Comparison of ENCODE assay signal across 16 cellular contexts in genomic region chr17:78396436-78397335, GRCh38.
DNase-seq lines count a peak whose midpoint lies in the region; ATAC-seq and TF ChIP-seq lines count a peak whose summit lies in the region.
"Had no signal": no experiment of that assay in that cellular context is flagged by ENCODE, and none has a peak within 500 bp of the region (broad histone marks: within the 10 kb centered on the region; RNA-seq: fewer than 3 reads in every experiment).

No MANE protein-coding gene starts in this region.

- no peaks in the 10 kb centered on the region for H3K27me3 Mint-ChIP-seq in stimulated activated memory B cell treated with anti-CD40 and anti-IgM and Interleukin-4, amounts not matched to agents 10 μg/mL and 1 μg/mL and 100 μg/mL, for 72 hours
- H3K27me3 Mint-ChIP-seq: activated CD4-positive, alpha-beta memory T cell treated with anti-CD3 and anti-CD28 coated beads for 36 hours; activated naive CD4-positive, alpha-beta T cell treated with anti-CD3 and anti-CD28 coated beads, Interleukin-2, amount 10 ng/mL, durations not matched to agents 7 days and 5 days; dendritic cell treated with granulocyte-macrophage colony-stimulating factor and Interleukin-4, amounts not matched to agents 40 ng/mL and 50 ng/mL, for 4 days; memory B cell had no signal

- peaks cover 40% of the 10 kb centered on the region for H3K4me1 Mint-ChIP-seq in stimulated activated memory B cell treated with anti-CD40 and anti-IgM and Interleukin-4, amounts not matched to agents 10 μg/mL and 1 μg/mL and 100 μg/mL, for 72 hours

- H3K4me3 Mint-ChIP-seq in stimulated activated memory B cell treated with anti-CD40 and anti-IgM and Interleukin-4, amounts not matched to agents 10 μg/mL and 1 μg/mL and 100 μg/mL, for 72 hours = no peak overlapping the region
- H3K4me3 Mint-ChIP-seq: activated CD4-positive, alpha-beta memory T cell treated with anti-CD3 and anti-CD28 coated beads for 36 hours; activated naive CD4-positive, alpha-beta T cell treated with anti-CD3 and anti-CD28 coated beads, Interleukin-2, amount 10 ng/mL, durations not matched to agents 7 days and 5 days; dendritic cell treated with granulocyte-macrophage colony-stimulating factor and Interleukin-4, amounts not matched to agents 40 ng/mL and 50 ng/mL, for 4 days; memory B cell had no signal

- H3K36me3 Mint-ChIP-seq in stimulated activated memory B cell treated with anti-CD40 and anti-IgM and Interleukin-4, amounts not matched to agents 10 μg/mL and 1 μg/mL and 100 μg/mL, for 72 hours = peaks cover 77% of the 10 kb centered on the region

- no peak overlapping the region for H3K4me3 ChIP-seq in coronary artery
- H3K4me3 ChIP-seq: GM23248, prostate gland had no signal

- no peaks in the 10 kb centered on the region for H3K27me3 ChIP-seq in layer of hippocampus (ENCODE audit: control insufficient read depth, insufficient read depth, low read length)

- DNase-seq in DMS53 (lab: John Stamatoyannopoulos, UW) = peak; percentile 66
- DNase-seq in DMS53 treated with DMSO at 0.1 percent for 48 hours (lab: John Stamatoyannopoulos, UW; ENCODE audit: unreplicated experiment) = no peak
- DNase-seq in coronary artery (ENCODE audit: low spot score) = no peak
- no peak for DNase-seq in UCSD-AML1 (lab: John Stamatoyannopoulos, UW; ENCODE audit: unreplicated experiment)
- DNase-seq in GM10266 (ENCODE audit: extremely low spot score) = no peak
- DNase-seq: 8988T; activated CD4-positive, alpha-beta memory T cell treated with anti-CD3 and anti-CD28 coated beads for 36 hours; activated naive CD4-positive, alpha-beta T cell treated with anti-CD3 and anti-CD28 coated beads, Interleukin-2, amount 10 ng/mL, durations not matched to agents 7 days and 5 days; T-helper 1 cell had no signal

- no peaks in the 10 kb centered on the region for H3K9me3 Mint-ChIP-seq in stimulated activated memory B cell treated with anti-CD40 and anti-IgM and Interleukin-4, amounts not matched to agents 10 μg/mL and 1 μg/mL and 100 μg/mL, for 72 hours
- H3K9me3 Mint-ChIP-seq: activated CD4-positive, alpha-beta memory T cell treated with anti-CD3 and anti-CD28 coated beads for 36 hours; activated naive CD4-positive, alpha-beta T cell treated with anti-CD3 and anti-CD28 coated beads, Interleukin-2, amount 10 ng/mL, durations not matched to agents 7 days and 5 days; dendritic cell treated with granulocyte-macrophage colony-stimulating factor and Interleukin-4, amounts not matched to agents 40 ng/mL and 50 ng/mL, for 4 days; memory B cell had no signal

- peak overlapping the region; percentile 71 to 76 for H3K27ac ChIP-seq in coronary artery
- peak overlapping the region; percentile 42 for H3K27ac ChIP-seq in layer of hippocampus (ENCODE audit: low read depth, low read length)
- H3K27ac ChIP-seq: GM23248, prostate gland had no signal

- no peak for ATAC-seq in stimulated activated memory B cell treated with anti-CD40 and anti-IgM and Interleukin-4, amounts not matched to agents 10 μg/mL and 1 μg/mL and 100 μg/mL, for 72 hours
- no peak for ATAC-seq in GM18861 (IDR thresholded peaks at IDR 0.05; ENCODE audit: unreplicated experiment)

- no peak for TF ChIP-seq CTCF in coronary artery (IDR thresholded peaks at IDR 0.05)
- TF ChIP-seq CTCF in GM10266 (IDR thresholded peaks at IDR 0.05; ENCODE audit: control insufficient read depth, insufficient read depth, low read depth, missing control alignments) = no peak

- H3K27ac Mint-ChIP-seq in stimulated activated memory B cell treated with anti-CD40 and anti-IgM and Interleukin-4, amounts not matched to agents 10 μg/mL and 1 μg/mL and 100 μg/mL, for 72 hours = peak overlapping the region; percentile 8
- H3K27ac Mint-ChIP-seq: activated CD4-positive, alpha-beta memory T cell treated with anti-CD3 and anti-CD28 coated beads for 36 hours; activated naive CD4-positive, alpha-beta T cell treated with anti-CD3 and anti-CD28 coated beads, Interleukin-2, amount 10 ng/mL, durations not matched to agents 7 days and 5 days; dendritic cell treated with granulocyte-macrophage colony-stimulating factor and Interleukin-4, amounts not matched to agents 40 ng/mL and 50 ng/mL, for 4 days; memory B cell had no signal
